Comparison of ENCODE assay signal across 21 cellular contexts in the genomic region with DNA sequence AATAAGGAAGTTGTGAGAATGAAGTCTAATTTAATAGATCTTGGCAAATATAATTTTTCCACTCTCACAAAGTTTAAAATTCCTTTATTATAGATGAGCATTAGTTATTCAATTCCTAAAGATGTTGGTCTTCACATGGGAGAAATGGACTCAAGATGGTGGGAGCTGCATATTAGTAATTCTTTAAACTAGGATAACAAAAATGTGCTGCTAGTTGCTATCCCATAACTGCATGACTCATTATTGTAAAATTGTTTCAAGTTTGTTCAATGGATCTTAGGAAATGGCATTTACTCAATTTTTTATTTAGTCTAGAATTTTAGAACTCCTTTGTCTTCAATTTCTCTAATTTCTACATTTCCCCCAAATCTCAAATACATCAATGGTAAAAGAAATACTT.
DNase-seq lines count a peak whose midpoint lies in the region; TF ChIP-seq lines count a peak whose summit lies in the region.
"Had no signal": no experiment of that assay in that cellular context is flagged by ENCODE, and none has a peak within 500 bp of the region (broad histone marks: within the 10 kb centered on the region; RNA-seq: fewer than 3 reads in every experiment).

No MANE protein-coding gene starts in this region.

- H3K36me3 Mint-ChIP-seq in neural progenitor cell, result no peaks in the 10 kb centered on the region

- H3K27ac Mint-ChIP-seq in neural progenitor cell, result no peak overlapping the region
- H3K27ac Mint-ChIP-seq: GM23338 had no signal

- no peaks in the 10 kb centered on the region for H3F3A ChIP-seq in neural progenitor cell (ENCODE audit: low read depth)

- H3K9me3 ChIP-seq in neural progenitor cell (ENCODE audit: low read depth), result no peaks in the 10 kb centered on the region

- no peaks in the 10 kb centered on the region for H3K79me2 ChIP-seq in neural progenitor cell (ENCODE audit: low read depth)

- H3K36me3 ChIP-seq in neural progenitor cell, result no peaks in the 10 kb centered on the region

- peak; percentile 61 for DNase-seq in HCEC 1CT
- DNase-seq in astrocyte of the spinal cord (ENCODE audit: low read depth, low spot score), result peak; percentile 36
- DNase-seq in foreskin fibroblast, result peak; percentile 28 to 57
- no peak for DNase-seq in neural progenitor cell (ENCODE audit: low spot score)
- no peak for DNase-seq in NCI-H510A treated with DMSO at 0.1 percent for 48 hours (lab: John Stamatoyannopoulos, UW)
- DNase-seq in islet precursor cell, result no peak
- DNase-seq in SIG-M5 (lab: John Stamatoyannopoulos, UW), result no peak
- DNase-seq: ACHN, AML-193, DMS79 treated with DMSO at 0.1 percent for 48 hours, GDM1, MV-4-11, NCI-H187, NCI-H2107, NCI-H226, NCI-H526, PC-3 had no signal

- peaks cover 19% of the 10 kb centered on the region for H3K4me1 Mint-ChIP-seq in neural progenitor cell

- H3K9me3 Mint-ChIP-seq in neural progenitor cell, result peaks cover 16% of the 10 kb centered on the region

- in situ Hi-C loops in astrocyte of the spinal cord (cut with HindIII; ENCODE audit: low sequenced_read_pairs), result no loop called here

- no peak overlapping the region for H3K4me2 ChIP-seq in neural progenitor cell
- H3K4me2 ChIP-seq: GM23338 had no signal

- no peaks in the 10 kb centered on the region for H4K20me1 ChIP-seq in neural progenitor cell (ENCODE audit: low read depth)

- H3K27me3 ChIP-seq in neural progenitor cell, result no peaks in the 10 kb centered on the region

- no peak overlapping the region for H3K27ac ChIP-seq in neural progenitor cell
- H3K27ac ChIP-seq: C4-2B, RWPE1 had no signal

- H3K9ac ChIP-seq in neural progenitor cell, result no peak overlapping the region

- H2AFZ ChIP-seq in neural progenitor cell (replicated peaks), result no peak overlapping the region
- H2AFZ ChIP-seq: GM23338 had no signal

- no peaks in the 10 kb centered on the region for H3K4me1 ChIP-seq in neural progenitor cell

- H3K4me3 ChIP-seq in astrocyte of the spinal cord (ENCODE audit: low read depth, low read length) (no peak overlapping the region), foreskin fibroblast (ENCODE audit: low read depth in 1 of 2, low read length in 2 of 2) (no peak overlapping the region), neural progenitor cell (no peak overlapping the region)
- H3K4me3 ChIP-seq: GM23338, K562 had no signal

- no peak overlapping the region for H3K4me3 Mint-ChIP-seq in neural progenitor cell
- H3K4me3 Mint-ChIP-seq: GM23338 had no signal

- H3K27me3 Mint-ChIP-seq in neural progenitor cell (ENCODE audit: insufficient read depth, low read depth), result peaks cover 7% of the 10 kb centered on the region

- TF ChIP-seq CTCF in astrocyte of the spinal cord (IDR thresholded peaks at IDR 0.05; ENCODE audit: low read depth, low read length) (no peak), foreskin fibroblast (IDR thresholded peaks at IDR 0.05; ENCODE audit: low read depth, low read length) (no peak), neural progenitor cell (IDR thresholded peaks at IDR 0.05) (no peak)

Comparison
In these comparisons a context has a peak if more than half of its experiments do, and no peak if none do; other contexts are left out.
1. DNase-seq: peak in HCEC 1CT (single experiment), astrocyte of the spinal cord (single experiment) and foreskin fibroblast (2 of 2); none in neural progenitor cell (single experiment), NCI-H510A treated with DMSO at 0.1 percent for 48 hours (single experiment), islet precursor cell (single experiment) and SIG-M5 (single experiment).